Comparison of ENCODE assay signal across 1 cellular context in genomic region chrX:106726485-106727437, GRCh38.
TF ChIP-seq lines count a peak whose summit lies in the region.

A gene with protein sequence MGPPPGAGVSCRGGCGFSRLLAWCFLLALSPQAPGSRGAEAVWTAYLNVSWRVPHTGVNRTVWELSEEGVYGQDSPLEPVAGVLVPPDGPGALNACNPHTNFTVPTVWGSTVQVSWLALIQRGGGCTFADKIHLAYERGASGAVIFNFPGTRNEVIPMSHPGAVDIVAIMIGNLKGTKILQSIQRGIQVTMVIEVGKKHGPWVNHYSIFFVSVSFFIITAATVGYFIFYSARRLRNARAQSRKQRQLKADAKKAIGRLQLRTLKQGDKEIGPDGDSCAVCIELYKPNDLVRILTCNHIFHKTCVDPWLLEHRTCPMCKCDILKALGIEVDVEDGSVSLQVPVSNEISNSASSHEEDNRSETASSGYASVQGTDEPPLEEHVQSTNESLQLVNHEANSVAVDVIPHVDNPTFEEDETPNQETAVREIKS (plus strand): TSS chrX:106726701. CDS start chrX:106726914, 213 bp downstream.

TF ChIP-seq in HepG2, 621 proteins besides CTCF, POLR2A, EP300 and RAD21 (continued from another document and continues in another):
- no peak for TF ChIP-seq MNT (IDR thresholded peaks at IDR 0.05)
- no peak for TF ChIP-seq ZNF446 (CRISPR knock-in tag; IDR thresholded peaks at IDR 0.05)
- TF ChIP-seq, protein P1, sequence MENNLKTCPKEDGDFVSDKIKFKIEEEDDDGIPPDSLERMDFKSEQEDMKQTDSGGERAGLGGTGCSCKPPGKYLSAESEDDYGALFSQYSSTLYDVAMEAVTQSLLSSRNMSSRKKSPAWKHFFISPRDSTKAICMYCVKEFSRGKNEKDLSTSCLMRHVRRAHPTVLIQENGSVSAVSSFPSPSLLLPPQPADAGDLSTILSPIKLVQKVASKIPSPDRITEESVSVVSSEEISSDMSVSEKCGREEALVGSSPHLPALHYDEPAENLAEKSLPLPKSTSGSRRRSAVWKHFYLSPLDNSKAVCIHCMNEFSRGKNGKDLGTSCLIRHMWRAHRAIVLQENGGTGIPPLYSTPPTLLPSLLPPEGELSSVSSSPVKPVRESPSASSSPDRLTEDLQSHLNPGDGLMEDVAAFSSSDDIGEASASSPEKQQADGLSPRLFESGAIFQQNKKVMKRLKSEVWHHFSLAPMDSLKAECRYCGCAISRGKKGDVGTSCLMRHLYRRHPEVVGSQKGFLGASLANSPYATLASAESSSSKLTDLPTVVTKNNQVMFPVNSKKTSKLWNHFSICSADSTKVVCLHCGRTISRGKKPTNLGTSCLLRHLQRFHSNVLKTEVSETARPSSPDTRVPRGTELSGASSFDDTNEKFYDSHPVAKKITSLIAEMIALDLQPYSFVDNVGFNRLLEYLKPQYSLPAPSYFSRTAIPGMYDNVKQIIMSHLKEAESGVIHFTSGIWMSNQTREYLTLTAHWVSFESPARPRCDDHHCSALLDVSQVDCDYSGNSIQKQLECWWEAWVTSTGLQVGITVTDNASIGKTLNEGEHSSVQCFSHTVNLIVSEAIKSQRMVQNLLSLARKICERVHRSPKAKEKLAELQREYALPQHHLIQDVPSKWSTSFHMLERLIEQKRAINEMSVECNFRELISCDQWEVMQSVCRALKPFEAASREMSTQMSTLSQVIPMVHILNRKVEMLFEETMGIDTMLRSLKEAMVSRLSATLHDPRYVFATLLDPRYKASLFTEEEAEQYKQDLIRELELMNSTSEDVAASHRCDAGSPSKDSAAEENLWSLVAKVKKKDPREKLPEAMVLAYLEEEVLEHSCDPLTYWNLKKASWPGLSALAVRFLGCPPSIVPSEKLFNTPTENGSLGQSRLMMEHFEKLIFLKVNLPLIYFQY (CRISPR knock-in tag; IDR thresholded peaks at IDR 0.05; ENCODE audit: borderline replicate concordance) = no peak
- no peak for TF ChIP-seq ZNF468 (CRISPR knock-in tag; IDR thresholded peaks at IDR 0.05)
- TF ChIP-seq, protein P2, sequence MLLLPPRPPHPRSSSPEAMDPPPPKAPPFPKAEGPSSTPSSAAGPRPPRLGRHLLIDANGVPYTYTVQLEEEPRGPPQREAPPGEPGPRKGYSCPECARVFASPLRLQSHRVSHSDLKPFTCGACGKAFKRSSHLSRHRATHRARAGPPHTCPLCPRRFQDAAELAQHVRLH (CRISPR knock-in tag; IDR thresholded peaks at IDR 0.05; ENCODE audit: borderline replicate concordance, low read depth) = no peak
- peak; percentile 58; the same call in 1 of the 2 replicates for TF ChIP-seq ZNF232 (CRISPR knock-in tag; IDR thresholded peaks at IDR 0.05; ENCODE audit: borderline replicate concordance)
- TF ChIP-seq RORA (CRISPR knock-in tag; IDR thresholded peaks at IDR 0.05) = no peak
- TF ChIP-seq ZNF703 (CRISPR knock-in tag; IDR thresholded peaks at IDR 0.05; ENCODE audit: borderline replicate concordance) = no peak
- no peak for TF ChIP-seq ZNF644 (CRISPR knock-in tag; IDR thresholded peaks at IDR 0.05; ENCODE audit: low read depth)
- no peak for TF ChIP-seq FOXK1 (CRISPR knock-in tag; IDR thresholded peaks at IDR 0.05; ENCODE audit: borderline replicate concordance, low read depth)
- TF ChIP-seq NFIB (CRISPR knock-in tag; IDR thresholded peaks at IDR 0.05; ENCODE audit: borderline replicate concordance) = no peak
- TF ChIP-seq RCOR2 (CRISPR knock-in tag; IDR thresholded peaks at IDR 0.05) = no peak
- no peak for TF ChIP-seq ZNF7 (CRISPR knock-in tag; IDR thresholded peaks at IDR 0.05)
- no peak for TF ChIP-seq USF2 (IDR thresholded peaks at IDR 0.05; ENCODE audit: low read depth, low read length)
- no peak for TF ChIP-seq USF2 (CRISPR knock-in tag; IDR thresholded peaks at IDR 0.05; ENCODE audit: borderline replicate concordance)
- TF ChIP-seq ZNF839 (CRISPR knock-in tag; IDR thresholded peaks at IDR 0.05; ENCODE audit: borderline replicate concordance) = no peak
- TF ChIP-seq HCFC1 (IDR thresholded peaks at IDR 0.05; ENCODE audit: low read depth, low read length) = no peak
- TF ChIP-seq TCF7L2 (IDR thresholded peaks at IDR 0.05; ENCODE audit: low read depth, low read length) = no peak
- TF ChIP-seq, protein P3, sequence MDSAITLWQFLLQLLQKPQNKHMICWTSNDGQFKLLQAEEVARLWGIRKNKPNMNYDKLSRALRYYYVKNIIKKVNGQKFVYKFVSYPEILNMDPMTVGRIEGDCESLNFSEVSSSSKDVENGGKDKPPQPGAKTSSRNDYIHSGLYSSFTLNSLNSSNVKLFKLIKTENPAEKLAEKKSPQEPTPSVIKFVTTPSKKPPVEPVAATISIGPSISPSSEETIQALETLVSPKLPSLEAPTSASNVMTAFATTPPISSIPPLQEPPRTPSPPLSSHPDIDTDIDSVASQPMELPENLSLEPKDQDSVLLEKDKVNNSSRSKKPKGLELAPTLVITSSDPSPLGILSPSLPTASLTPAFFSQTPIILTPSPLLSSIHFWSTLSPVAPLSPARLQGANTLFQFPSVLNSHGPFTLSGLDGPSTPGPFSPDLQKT (CRISPR knock-in tag; IDR thresholded peaks at IDR 0.05; ENCODE audit: borderline replicate concordance) = no peak
- TF ChIP-seq SOX6 (IDR thresholded peaks at IDR 0.05) = no peak
- TF ChIP-seq SOX6 (CRISPR knock-in tag; IDR thresholded peaks at IDR 0.05) = peak; percentile 45; the same call in 1 of the 2 replicates
- no peak; the same call in 1 of the 2 replicates for TF ChIP-seq KDM5A (IDR thresholded peaks at IDR 0.05; ENCODE audit: borderline replicate concordance, low read length)
- TF ChIP-seq, protein P4, sequence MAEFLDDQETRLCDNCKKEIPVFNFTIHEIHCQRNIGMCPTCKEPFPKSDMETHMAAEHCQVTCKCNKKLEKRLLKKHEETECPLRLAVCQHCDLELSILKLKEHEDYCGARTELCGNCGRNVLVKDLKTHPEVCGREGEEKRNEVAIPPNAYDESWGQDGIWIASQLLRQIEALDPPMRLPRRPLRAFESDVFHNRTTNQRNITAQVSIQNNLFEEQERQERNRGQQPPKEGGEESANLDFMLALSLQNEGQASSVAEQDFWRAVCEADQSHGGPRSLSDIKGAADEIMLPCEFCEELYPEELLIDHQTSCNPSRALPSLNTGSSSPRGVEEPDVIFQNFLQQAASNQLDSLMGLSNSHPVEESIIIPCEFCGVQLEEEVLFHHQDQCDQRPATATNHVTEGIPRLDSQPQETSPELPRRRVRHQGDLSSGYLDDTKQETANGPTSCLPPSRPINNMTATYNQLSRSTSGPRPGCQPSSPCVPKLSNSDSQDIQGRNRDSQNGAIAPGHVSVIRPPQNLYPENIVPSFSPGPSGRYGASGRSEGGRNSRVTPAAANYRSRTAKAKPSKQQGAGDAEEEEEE (CRISPR knock-in tag; IDR thresholded peaks at IDR 0.05; ENCODE audit: borderline replicate concordance) = no peak
- no peak for TF ChIP-seq ZNF224 (CRISPR knock-in tag; IDR thresholded peaks at IDR 0.05)
- TF ChIP-seq NFKB2 (CRISPR knock-in tag; IDR thresholded peaks at IDR 0.05; ENCODE audit: borderline replicate concordance) = peak; percentile 55; the same call in 1 of the 2 replicates
- TF ChIP-seq ZNF577 (CRISPR knock-in tag; IDR thresholded peaks at IDR 0.05; ENCODE audit: borderline replicate concordance, low read depth) = no peak
- TF ChIP-seq SRSF9 (IDR thresholded peaks at IDR 0.05; ENCODE audit: borderline replicate concordance, insufficient read depth, low read depth, low read length, poor library complexity, severe bottlenecking) = no peak
- no peak for TF ChIP-seq IRF1 (CRISPR knock-in tag; IDR thresholded peaks at IDR 0.05; ENCODE audit: low read depth)
- no peak for TF ChIP-seq BRD4 (CRISPR knock-in tag; IDR thresholded peaks at IDR 0.05)
- no peak for TF ChIP-seq U2AF1 (optimal IDR thresholded peaks at IDR 0.05; ENCODE audit: low read depth, low read length)
- TF ChIP-seq ZNF530 (CRISPR knock-in tag; IDR thresholded peaks at IDR 0.05; ENCODE audit: low read depth) = no peak
- TF ChIP-seq MAFK (conservative IDR thresholded peaks at IDR 0.05 in 1 of 2, IDR thresholded peaks at IDR 0.05 in 1 of 2; ENCODE audit: low read length in 2 of 2) = no peak
- TF ChIP-seq MED13 (CRISPR knock-in tag; IDR thresholded peaks at IDR 0.05) = 0 out of 2 replicates have a peak, but pooled peaks have one; percentile 37
- TF ChIP-seq, protein P5, sequence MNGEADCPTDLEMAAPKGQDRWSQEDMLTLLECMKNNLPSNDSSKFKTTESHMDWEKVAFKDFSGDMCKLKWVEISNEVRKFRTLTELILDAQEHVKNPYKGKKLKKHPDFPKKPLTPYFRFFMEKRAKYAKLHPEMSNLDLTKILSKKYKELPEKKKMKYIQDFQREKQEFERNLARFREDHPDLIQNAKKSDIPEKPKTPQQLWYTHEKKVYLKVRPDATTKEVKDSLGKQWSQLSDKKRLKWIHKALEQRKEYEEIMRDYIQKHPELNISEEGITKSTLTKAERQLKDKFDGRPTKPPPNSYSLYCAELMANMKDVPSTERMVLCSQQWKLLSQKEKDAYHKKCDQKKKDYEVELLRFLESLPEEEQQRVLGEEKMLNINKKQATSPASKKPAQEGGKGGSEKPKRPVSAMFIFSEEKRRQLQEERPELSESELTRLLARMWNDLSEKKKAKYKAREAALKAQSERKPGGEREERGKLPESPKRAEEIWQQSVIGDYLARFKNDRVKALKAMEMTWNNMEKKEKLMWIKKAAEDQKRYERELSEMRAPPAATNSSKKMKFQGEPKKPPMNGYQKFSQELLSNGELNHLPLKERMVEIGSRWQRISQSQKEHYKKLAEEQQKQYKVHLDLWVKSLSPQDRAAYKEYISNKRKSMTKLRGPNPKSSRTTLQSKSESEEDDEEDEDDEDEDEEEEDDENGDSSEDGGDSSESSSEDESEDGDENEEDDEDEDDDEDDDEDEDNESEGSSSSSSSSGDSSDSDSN (CRISPR knock-in tag; IDR thresholded peaks at IDR 0.05) = peak; percentile 88
- TF ChIP-seq ZBTB20 (CRISPR knock-in tag; IDR thresholded peaks at IDR 0.05; ENCODE audit: borderline replicate concordance, low read depth) = peak; percentile 41; the same call in 1 of the 2 replicates
- TF ChIP-seq PATZ1 (CRISPR knock-in tag; IDR thresholded peaks at IDR 0.05) = peak; percentile 50; the same call in 1 of the 2 replicates
- peak; percentile 74 for TF ChIP-seq ZMYM4 (CRISPR knock-in tag; IDR thresholded peaks at IDR 0.05)
- no peak for TF ChIP-seq RXRB (CRISPR knock-in tag; IDR thresholded peaks at IDR 0.05; ENCODE audit: borderline replicate concordance)
- TF ChIP-seq ZBTB43 (CRISPR knock-in tag; conservative IDR thresholded peaks at IDR 0.05) = no peak
